ENCODE assay signal across 1 cellular context in genomic region chr16:23255000-23255399, GRCh38.
TF ChIP-seq lines count a peak whose summit lies in the region.

No MANE protein-coding gene starts in this region.

TF ChIP-seq in H1, 55 proteins besides CTCF, POLR2A, EP300 and RAD21:
- TF ChIP-seq HDAC2 (IDR thresholded peaks at IDR 0.05; ENCODE audit: borderline replicate concordance in 1 of 2, low read depth in 2 of 2, low read length in 2 of 2), result no peak
- TF ChIP-seq ASH2L (IDR thresholded peaks at IDR 0.05; ENCODE audit: low read length), result no peak
- TF ChIP-seq PHF8 (conservative IDR thresholded peaks at IDR 0.05; ENCODE audit: low read depth, low read length), result no peak
- no peak for TF ChIP-seq SUZ12 (IDR thresholded peaks at IDR 0.05; ENCODE audit: low read length)
- TF ChIP-seq SP1 (IDR thresholded peaks at IDR 0.05; ENCODE audit: low read depth, low read length), result no peak
- TF ChIP-seq ZNF274 (IDR thresholded peaks at IDR 0.05; ENCODE audit: borderline replicate concordance, extremely low read depth, low read length), result no peak
- no peak for TF ChIP-seq YY1 (IDR thresholded peaks at IDR 0.05; ENCODE audit: low read depth, low read length)
- no peak for TF ChIP-seq JUN (IDR thresholded peaks at IDR 0.05; ENCODE audit: low read depth, low read length)
- no peak for TF ChIP-seq SIRT6 (IDR thresholded peaks at IDR 0.05; ENCODE audit: low read length)
- TF ChIP-seq SIX5 (IDR thresholded peaks at IDR 0.05; ENCODE audit: low read depth, low read length), result no peak
- no peak for TF ChIP-seq TEAD4 (IDR thresholded peaks at IDR 0.05; ENCODE audit: low read depth, low read length)
- no peak for TF ChIP-seq SIN3A (conservative IDR thresholded peaks at IDR 0.05 in 1 of 2, IDR thresholded peaks at IDR 0.05 in 1 of 2; ENCODE audit: low read depth in 1 of 2, low read length in 2 of 2)
- no peak for TF ChIP-seq CHD1 (IDR thresholded peaks at IDR 0.05; ENCODE audit: low read depth, low read length)
- no peak for TF ChIP-seq JUND (IDR thresholded peaks at IDR 0.05; ENCODE audit: low read length)
- no peak for TF ChIP-seq NANOG (IDR thresholded peaks at IDR 0.05; ENCODE audit: insufficient read depth, low read depth, low read length, poor library complexity, severe bottlenecking)
- no peak for TF ChIP-seq CBX5 (IDR thresholded peaks at IDR 0.05; ENCODE audit: low read depth, low read length)
- no peak for TF ChIP-seq BCL11A (IDR thresholded peaks at IDR 0.05; ENCODE audit: low read depth in 2 of 2, low read length in 2 of 2)
- no peak for TF ChIP-seq KDM1A (IDR thresholded peaks at IDR 0.05; ENCODE audit: borderline replicate concordance, low read length)
